ENCODE assay signal across 14 cellular contexts in the genomic region with DNA sequence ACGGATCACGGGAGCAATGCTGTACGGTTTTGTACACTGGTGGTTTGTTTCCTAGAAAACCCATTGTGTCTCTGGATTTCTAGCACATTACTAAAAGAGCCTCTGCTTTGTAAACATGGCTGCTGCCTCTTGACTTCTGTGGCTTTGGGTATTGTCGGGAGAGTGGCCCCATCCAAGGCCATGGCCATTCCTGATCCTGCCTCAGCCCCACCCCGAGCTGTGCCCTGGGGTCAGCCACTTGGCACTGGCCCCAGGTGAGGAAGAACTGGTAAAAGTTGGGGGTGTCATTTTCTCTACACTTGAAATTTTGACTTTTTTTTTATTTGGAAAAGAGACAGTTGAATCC. TPM values are rescaled to one million over a fixed set of nuclear protein-coding genes. Genes with fewer than 3 reads are reported as not detected.
DNase-seq lines count a peak whose midpoint lies in the region; ATAC-seq and TF ChIP-seq lines count a peak whose summit lies in the region.
"Had no signal": no experiment of that assay in that cellular context is flagged by ENCODE, and none has a peak within 500 bp of the region (broad histone marks: within the 10 kb centered on the region; RNA-seq: fewer than 3 reads in every experiment).

No MANE protein-coding gene starts in this region.

- H3K9me3 ChIP-seq in osteoblast (ENCODE audit: low read depth, low read length) (no peaks in the 10 kb centered on the region), tibial artery (no peaks in the 10 kb centered on the region)
- H3K9me3 ChIP-seq: A549 had no signal

- no peaks in the 10 kb centered on the region for H3K27me3 Mint-ChIP-seq in activated T-cell treated with anti-CD3 and anti-CD28 coated beads, Interleukin-2, amount 50 U/mL, for 24 hours
- H3K27me3 Mint-ChIP-seq in activated T-cell treated with anti-CD3 and anti-CD28 coated beads, Interleukin-2, amount 50 U/mL, for 4 hours (ENCODE audit: low read depth), result no peaks in the 10 kb centered on the region
- H3K27me3 Mint-ChIP-seq: CD8-positive, alpha-beta memory T cell had no signal

- no peak for DNase-seq in activated T-cell treated with anti-CD3 and anti-CD28 coated beads, Interleukin-2, amount 50 U/mL, for 24 hours
- DNase-seq in activated T-cell treated with anti-CD3 and anti-CD28 coated beads, Interleukin-2, amount 50 U/mL, for 4 hours, result no peak
- DNase-seq in dorsolateral prefrontal cortex (peak in 1 of 10 donors; percentile 14), osteoblast (ENCODE audit: insufficient read length, low spot score, missing footprints) (peak; percentile 58), tibial artery (no peak), DMS53 treated with DMSO at 0.1 percent for 48 hours (lab: John Stamatoyannopoulos, UW; ENCODE audit: unreplicated experiment) (no peak), NOMO-1 treated with DMSO at 0.1 percent for 48 hours (lab: John Stamatoyannopoulos, UW; ENCODE audit: unreplicated experiment) (no peak)
- DNase-seq: activated CD8-positive, alpha-beta memory T cell treated with anti-CD3 and anti-CD28 coated beads, Interleukin-2, amount 50 U/mL, for 48 hours; CD8-positive, alpha-beta memory T cell; KG1; NCI-H1417 had no signal

- H3K27ac ChIP-seq in dorsolateral prefrontal cortex (peak overlapping the region in 50 of 59 donors; percentile 4 to 83 (median 69)), osteoblast (ENCODE audit: low read depth, low read length) (no peak overlapping the region), tibial artery (peak overlapping the region; percentile 82 to 83)

- H3K4me1 Mint-ChIP-seq in activated T-cell treated with anti-CD3 and anti-CD28 coated beads, Interleukin-2, amount 50 U/mL, for 24 hours (ENCODE audit: low read depth), result peaks cover 11% of the 10 kb centered on the region
- H3K4me1 Mint-ChIP-seq in activated T-cell treated with anti-CD3 and anti-CD28 coated beads, Interleukin-2, amount 50 U/mL, for 4 hours (ENCODE audit: low read depth), result peaks cover 11% of the 10 kb centered on the region
- H3K4me1 Mint-ChIP-seq: CD8-positive, alpha-beta memory T cell had no signal

- H3K79me2 ChIP-seq in osteoblast (ENCODE audit: insufficient read depth, low read length), result no peaks in the 10 kb centered on the region

- H3K4me2 ChIP-seq in osteoblast (ENCODE audit: insufficient read depth, low read length), result no peak overlapping the region

- H3K9me3 Mint-ChIP-seq in activated T-cell treated with anti-CD3 and anti-CD28 coated beads, Interleukin-2, amount 50 U/mL, for 24 hours, result no peaks in the 10 kb centered on the region
- no peaks in the 10 kb centered on the region for H3K9me3 Mint-ChIP-seq in activated T-cell treated with anti-CD3 and anti-CD28 coated beads, Interleukin-2, amount 50 U/mL, for 4 hours
- H3K9me3 Mint-ChIP-seq: mesothelial cell of epicardium had no signal

- no peak overlapping the region for H3K4me3 Mint-ChIP-seq in activated T-cell treated with anti-CD3 and anti-CD28 coated beads, Interleukin-2, amount 50 U/mL, for 24 hours
- no peak overlapping the region for H3K4me3 Mint-ChIP-seq in activated T-cell treated with anti-CD3 and anti-CD28 coated beads, Interleukin-2, amount 50 U/mL, for 4 hours
- H3K4me3 Mint-ChIP-seq: CD8-positive, alpha-beta memory T cell; mesothelial cell of epicardium had no signal

- H3K36me3 ChIP-seq in osteoblast (ENCODE audit: insufficient read depth, low read length) (peaks cover 9% of the 10 kb centered on the region), tibial artery (peaks cover 40 to 76% (median 67%) of the 10 kb centered on the region in 3 donors)

- H3K27me3 ChIP-seq in dorsolateral prefrontal cortex (no peaks in the 10 kb centered on the region), osteoblast (ENCODE audit: insufficient read depth, low read length) (no peaks in the 10 kb centered on the region), tibial artery (no peaks in the 10 kb centered on the region)

- H3K4me3 ChIP-seq in dorsolateral prefrontal cortex (no peak overlapping the region), osteoblast (ENCODE audit: insufficient read depth, low read length) (no peak overlapping the region), tibial artery (no peak overlapping the region)
- H3K4me3 ChIP-seq: A549 had no signal

- no peak overlapping the region for H2AFZ ChIP-seq in osteoblast (ENCODE audit: low read length)

- peaks cover 78% of the 10 kb centered on the region for H3K36me3 Mint-ChIP-seq in activated T-cell treated with anti-CD3 and anti-CD28 coated beads, Interleukin-2, amount 50 U/mL, for 24 hours (ENCODE audit: low read depth)
- peaks cover 17% of the 10 kb centered on the region for H3K36me3 Mint-ChIP-seq in activated T-cell treated with anti-CD3 and anti-CD28 coated beads, Interleukin-2, amount 50 U/mL, for 4 hours (ENCODE audit: insufficient read depth)

- H3K27ac Mint-ChIP-seq in activated T-cell treated with anti-CD3 and anti-CD28 coated beads, Interleukin-2, amount 50 U/mL, for 24 hours, result peak overlapping the region; percentile 45

- H3K4me1 ChIP-seq in osteoblast (ENCODE audit: insufficient read depth, low read length) (peaks cover 14% of the 10 kb centered on the region), tibial artery (peaks cover 6 to 45% (median 38%) of the 10 kb centered on the region in 4 donors)

- intact Hi-C loops in dorsolateral prefrontal cortex (cut with DNase I), result loop anchor here in 1 of 2 donors (5.0 kb wide), 1 partner anchor 101 kb away; no protein-coding TSS in a partner anchor
- intact Hi-C loops in tibial artery (cut with DNase I; ENCODE audit: low total_unique reads), result no loop called here

- no peaks in the 10 kb centered on the region for H4K20me1 ChIP-seq in osteoblast (ENCODE audit: insufficient read depth, low read length)

- no peak for ATAC-seq in activated T-cell treated with anti-CD3 and anti-CD28 coated beads, Interleukin-2, amount 50 U/mL, for 4 hours
- no peak for ATAC-seq in HG03565 (IDR thresholded peaks at IDR 0.05; ENCODE audit: unreplicated experiment)

- TF ChIP-seq CTCF in dorsolateral prefrontal cortex (IDR thresholded peaks at IDR 0.05 in 54 of 56, conservative IDR thresholded peaks at IDR 0.05 in 2 of 56; ENCODE audit: low read depth in 1 of 56, partially characterized antibody in 56 of 56) (no peak), osteoblast (IDR thresholded peaks at IDR 0.05; ENCODE audit: extremely low read depth, low read depth, low read length) (no peak), tibial artery (IDR thresholded peaks at IDR 0.05) (no peak)

RNA-seq across cellular contexts. Expression of gene SLC8B1, which starts 36.5 kb away (rescaled TPM):
- 10 to 100 TPM; 12.4 to 14.7 (median 13.6) TPM for total RNA-seq in activated T-cell treated with anti-CD3 and anti-CD28 coated beads, Interleukin-2, amount 50 U/mL, for 4 hours
- total RNA-seq in dorsolateral prefrontal cortex, result 10 to 100 TPM; 12.6 to 38.9 (median 22.6) TPM
- total RNA-seq in osteoblast, result 16.5 and 19.5 TPM in 2 replicates

RNA-seq across cellular contexts. Expression of gene PLBD2, which starts 59.9 kb away (rescaled TPM):
- 10 to 100 TPM; 22.9 to 25.3 (median 24.2) TPM for total RNA-seq in activated T-cell treated with anti-CD3 and anti-CD28 coated beads, Interleukin-2, amount 50 U/mL, for 4 hours
- total RNA-seq in dorsolateral prefrontal cortex, result 10 to 100 TPM; 37.6 to 72.7 (median 54.3) TPM
- 64.8 and 69.1 TPM in 2 replicates for total RNA-seq in osteoblast
